In genomic region chr10:111360260-111360925, GRCh38 we compare ENCODE assay signal across 8 cellular contexts.
DNase-seq lines count a peak whose midpoint lies in the region; ATAC-seq and TF ChIP-seq lines count a peak whose summit lies in the region.

No MANE protein-coding gene starts in this region.

- H3K4me3 ChIP-seq in H7 (ENCODE audit: insufficient read depth, low read depth, low read length) (no peak overlapping the region), SU-DHL-6 (ENCODE audit: insufficient read depth, low read length, poor library complexity, severe bottlenecking) (no peak overlapping the region), smooth muscle cell (no peak overlapping the region)

- no peaks in the 10 kb centered on the region for H3K36me3 Mint-ChIP-seq in activated T-helper 2 cell treated with anti-CD3 and anti-CD28 coated beads, Interferon-gamma antibody, Interleukin-2, Interleukin-4, amounts not matched to agents 10 μg/mL and 5 μg/mL and 100 μg/mL, durations not matched to agents 14 hours and 24 hours and 36 hours (ENCODE audit: low read depth)

- H3K9ac ChIP-seq in SU-DHL-6 (ENCODE audit: low read length) (no peak overlapping the region), smooth muscle cell (ENCODE audit: low read depth) (no peak overlapping the region)

- H3K27me3 Mint-ChIP-seq in activated T-helper 2 cell treated with anti-CD3 and anti-CD28 coated beads, Interferon-gamma antibody, Interleukin-2, Interleukin-4, amounts not matched to agents 10 μg/mL and 5 μg/mL and 100 μg/mL, durations not matched to agents 14 hours and 24 hours and 36 hours (ENCODE audit: low read depth), result peaks cover 2% of the 10 kb centered on the region

- H3K36me3 ChIP-seq in H7 (replicated peaks; ENCODE audit: control insufficient read depth, insufficient read depth, low read length), result no peaks in the 10 kb centered on the region
- H3K36me3 ChIP-seq in SU-DHL-6 (ENCODE audit: low read length), result no peaks in the 10 kb centered on the region
- H3K36me3 ChIP-seq in smooth muscle cell (ENCODE audit: low read depth), result no peaks in the 10 kb centered on the region

- no peak overlapping the region for H3K4me3 Mint-ChIP-seq in activated T-helper 2 cell treated with anti-CD3 and anti-CD28 coated beads, Interferon-gamma antibody, Interleukin-2, Interleukin-4, amounts not matched to agents 10 μg/mL and 5 μg/mL and 100 μg/mL, durations not matched to agents 14 hours and 24 hours and 36 hours (ENCODE audit: low read depth)

- no peaks in the 10 kb centered on the region for H3F3A ChIP-seq in SU-DHL-6 (ENCODE audit: insufficient read depth)
- H3F3A ChIP-seq in smooth muscle cell (ENCODE audit: low read depth), result no peaks in the 10 kb centered on the region

- H3K79me2 ChIP-seq in SU-DHL-6 (ENCODE audit: insufficient read depth, low read length), result no peaks in the 10 kb centered on the region
- no peaks in the 10 kb centered on the region for H3K79me2 ChIP-seq in smooth muscle cell (ENCODE audit: low read depth)

- H3K4me1 ChIP-seq in smooth muscle cell (ENCODE audit: low read depth), result no peaks in the 10 kb centered on the region

- peak; percentile 2 for DNase-seq in stimulated activated CD4-positive, alpha-beta T cell treated with anti-CD3 and anti-CD28 coated beads, Interleukin-1b, Interleukin-23, amount 100 ng/mL, for 48 hours
- DNase-seq in stimulated activated CD4-positive, alpha-beta T cell treated with anti-CD3 and anti-CD28 coated beads, Interleukin-4, amount 100 ng/mL, for 4 hours, result no peak
- peak; percentile 29 for DNase-seq in H7
- DNase-seq in LHCN-M2 (ENCODE audit: low read depth), result peak; percentile 50
- DNase-seq in left cardiac atrium, result no peak
- no peak for DNase-seq in smooth muscle cell (lab: John Stamatoyannopoulos, UW; ENCODE audit: unreplicated experiment)
- DNase-seq in activated T-helper 2 cell treated with anti-CD3 and anti-CD28 coated beads, Interferon-gamma antibody, Interleukin-2, Interleukin-4, amounts not matched to agents 10 μg/mL and 5 μg/mL and 100 μg/mL, durations not matched to agents 14 hours and 24 hours and 36 hours (ENCODE audit: low spot score), result no peak

- 22% methylated on average over 5 of the region's 5 CpGs for WGBS in smooth muscle cell (ENCODE audit: low lambda C conversion rate)

- no peaks in the 10 kb centered on the region for H3K9me2 ChIP-seq in SU-DHL-6 (replicated peaks; ENCODE audit: insufficient read depth, low read length)

- H3K9me3 ChIP-seq in SU-DHL-6 (ENCODE audit: insufficient read depth, low read length), result no peaks in the 10 kb centered on the region
- H3K9me3 ChIP-seq in smooth muscle cell (replicated peaks; ENCODE audit: low read depth), result no peaks in the 10 kb centered on the region

- no peak overlapping the region for H3K27ac Mint-ChIP-seq in activated T-helper 2 cell treated with anti-CD3 and anti-CD28 coated beads, Interferon-gamma antibody, Interleukin-2, Interleukin-4, amounts not matched to agents 10 μg/mL and 5 μg/mL and 100 μg/mL, durations not matched to agents 14 hours and 24 hours and 36 hours

- intact Hi-C loops in left cardiac atrium (cut with DNase I), result no loop called here
- intact Hi-C loops in activated T-helper 2 cell treated with anti-CD3 and anti-CD28 coated beads, Interferon-gamma antibody, Interleukin-2, Interleukin-4, amounts not matched to agents 10 μg/mL and 5 μg/mL and 100 μg/mL, durations not matched to agents 14 hours and 24 hours and 36 hours (cut with micrococcal nuclease), result no loop called here

- H2AFZ ChIP-seq in SU-DHL-6 (ENCODE audit: low read depth, low read length, severe bottlenecking) (no peak overlapping the region), smooth muscle cell (ENCODE audit: low read depth) (no peak overlapping the region)

- H3K27ac ChIP-seq in SU-DHL-6 (ENCODE audit: low read depth, low read length), result no peak overlapping the region
- no peak overlapping the region for H3K27ac ChIP-seq in smooth muscle cell (ENCODE audit: low read depth)

- TF ChIP-seq CTCF in SU-DHL-6 (IDR thresholded peaks at IDR 0.05; ENCODE audit: insufficient read depth, low read length, poor library complexity, severe bottlenecking) (peak; percentile 30), smooth muscle cell (IDR thresholded peaks at IDR 0.05; ENCODE audit: borderline replicate concordance, insufficient read depth, poor library complexity, severe bottlenecking) (peak; percentile 50)

- H4K20me1 ChIP-seq in SU-DHL-6 (ENCODE audit: low read depth, low read length) (no peaks in the 10 kb centered on the region), smooth muscle cell (ENCODE audit: low read depth) (no peaks in the 10 kb centered on the region)

- H3K4me2 ChIP-seq in SU-DHL-6 (ENCODE audit: low read depth, low read length, poor library complexity, severe bottlenecking) (no peak overlapping the region), smooth muscle cell (no peak overlapping the region)

- no peaks in the 10 kb centered on the region for H3K9me3 Mint-ChIP-seq in activated T-helper 2 cell treated with anti-CD3 and anti-CD28 coated beads, Interferon-gamma antibody, Interleukin-2, Interleukin-4, amounts not matched to agents 10 μg/mL and 5 μg/mL and 100 μg/mL, durations not matched to agents 14 hours and 24 hours and 36 hours

- no peaks in the 10 kb centered on the region for H3K4me1 Mint-ChIP-seq in activated T-helper 2 cell treated with anti-CD3 and anti-CD28 coated beads, Interferon-gamma antibody, Interleukin-2, Interleukin-4, amounts not matched to agents 10 μg/mL and 5 μg/mL and 100 μg/mL, durations not matched to agents 14 hours and 24 hours and 36 hours (ENCODE audit: low read depth)

- H3K27me3 ChIP-seq in H7 (ENCODE audit: control insufficient read depth, insufficient read depth, low read length), result no peaks in the 10 kb centered on the region; the same call in 1 of the 2 replicates
- H3K27me3 ChIP-seq in SU-DHL-6 (ENCODE audit: low read length), result no peaks in the 10 kb centered on the region
- H3K27me3 ChIP-seq in smooth muscle cell (ENCODE audit: low read depth), result peaks cover 56% of the 10 kb centered on the region

- ATAC-seq in left cardiac atrium, result peak; percentile 65 to 78

Comparison
In these comparisons a context has a peak if more than half of its experiments do, and no peak if none do; other contexts are left out.
1. DNase-seq: peak in stimulated activated CD4-positive, alpha-beta T cell treated with anti-CD3 and anti-CD28 coated beads, Interleukin-1b, Interleukin-23, amount 100 ng/mL, for 48 hours (single experiment), H7 (single experiment) and LHCN-M2 (single experiment); none in stimulated activated CD4-positive, alpha-beta T cell treated with anti-CD3 and anti-CD28 coated beads, Interleukin-4, amount 100 ng/mL, for 4 hours (0 of 2), left cardiac atrium (single experiment), smooth muscle cell (single experiment) and activated T-helper 2 cell treated with anti-CD3 and anti-CD28 coated beads, Interferon-gamma antibody, Interleukin-2, Interleukin-4, amounts not matched to agents 10 μg/mL and 5 μg/mL and 100 μg/mL, durations not matched to agents 14 hours and 24 hours and 36 hours (single experiment).